ENCODE assay signal across 8 cellular contexts in genomic region chr20:34022154-34022842, GRCh38. TPM values are rescaled to one million over a fixed set of nuclear protein-coding genes. Genes with fewer than 3 reads are reported as not detected.
DNase-seq lines count a peak whose midpoint lies in the region; ATAC-seq and TF ChIP-seq lines count a peak whose summit lies in the region.

No MANE protein-coding gene starts in this region.

- no peaks in the 10 kb centered on the region for H3K9me3 Mint-ChIP-seq in neural crest cell

- no peak overlapping the region for H3K27ac ChIP-seq in esophagus muscularis mucosa (replicated peaks in 1 of 4)

- no peaks in the 10 kb centered on the region for H3K27me3 Mint-ChIP-seq in neural crest cell (ENCODE audit: low read depth)

- no peak overlapping the region for H3K4me3 ChIP-seq in esophagus muscularis mucosa

- ATAC-seq in HG03280 (IDR thresholded peaks at IDR 0.05; ENCODE audit: unreplicated experiment): no peak
- ATAC-seq in GM18870 (IDR thresholded peaks at IDR 0.05; ENCODE audit: unreplicated experiment): no peak

- TF ChIP-seq EP300 in esophagus muscularis mucosa (IDR thresholded peaks at IDR 0.05): no peak

- TF ChIP-seq CTCF in neural crest cell (conservative IDR thresholded peaks at IDR 0.05): peak; percentile 56
- no peak for TF ChIP-seq CTCF in esophagus muscularis mucosa (IDR thresholded peaks at IDR 0.05)

- intact Hi-C loops in esophagus muscularis mucosa (cut with DNase I): no loop called here

- DNase-seq in COLO829 (ENCODE audit: low spot score): peak; percentile 69
- peak; percentile 37 for DNase-seq in GM19238 (ENCODE audit: insufficient read length, low spot score)
- peak; percentile 75 for DNase-seq in NAMALWA (ENCODE audit: low spot score)
- peak; percentile 24 for DNase-seq in amniotic epithelial cell (ENCODE audit: low read depth)
- DNase-seq in neural crest cell (ENCODE audit: low read depth, low spot score): no peak
- no peak for DNase-seq in esophagus muscularis mucosa (ENCODE audit: extremely low spot score)

- no peak overlapping the region for H3K27ac Mint-ChIP-seq in neural crest cell (ENCODE audit: unreplicated experiment)

- peaks cover 42 to 83% (median 67%) of the 10 kb centered on the region in 4 donors for H3K4me1 ChIP-seq in esophagus muscularis mucosa

- peaks cover 9% of the 10 kb centered on the region for H3K36me3 Mint-ChIP-seq in neural crest cell (ENCODE audit: low read depth)

- WGBS in esophagus muscularis mucosa: 92% methylated on average over 4 of the region's 4 CpGs

- no peaks in the 10 kb centered on the region for H3K27me3 ChIP-seq in esophagus muscularis mucosa

- peaks cover 49% of the 10 kb centered on the region for H3K4me1 Mint-ChIP-seq in neural crest cell

- no peaks in the 10 kb centered on the region for H3K9me3 ChIP-seq in esophagus muscularis mucosa

- H3K4me3 Mint-ChIP-seq in neural crest cell: no peak overlapping the region

- no peaks in the 10 kb centered on the region for H3K36me3 ChIP-seq in esophagus muscularis mucosa

- TF ChIP-seq POLR2A in esophagus muscularis mucosa (IDR thresholded peaks at IDR 0.05; ENCODE audit: low read depth): no peak

RNA-seq across cellular contexts. Expression of gene RALY, which starts 28.6 kb away (rescaled TPM):
- 304 and 313 TPM in 2 replicates for total RNA-seq in neural crest cell
- total RNA-seq in esophagus muscularis mucosa: 100 to 1,000 TPM; 114 to 121 (median 117) TPM

Comparison
In these comparisons a context has a peak if more than half of its experiments do, and no peak if none do; other contexts are left out.
1. DNase-seq: peak in COLO829 (single experiment), GM19238 (single experiment), NAMALWA (single experiment) and amniotic epithelial cell (single experiment); none in neural crest cell (single experiment) and esophagus muscularis mucosa (single experiment).